ENCODE assay signal across 25 cellular contexts in the genomic region with DNA sequence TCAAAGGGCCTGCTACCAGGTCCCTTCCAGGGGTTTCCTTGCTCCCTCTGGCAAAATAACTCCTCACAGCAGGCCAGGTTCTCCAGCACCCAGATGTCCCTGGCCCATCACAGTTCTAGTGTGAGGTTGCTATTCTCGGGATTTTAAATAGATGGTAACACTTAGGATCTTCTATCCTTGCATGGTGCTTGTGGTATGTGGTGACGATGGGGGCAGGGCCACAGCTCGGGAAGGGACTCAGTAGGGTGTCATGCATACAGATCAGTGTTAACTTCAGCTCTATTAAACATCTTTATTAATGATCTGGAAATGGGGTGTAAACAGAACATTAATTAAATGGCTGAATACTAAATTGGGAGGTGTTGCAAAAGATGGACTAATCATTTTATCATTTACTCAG.
"Had no signal": no experiment of that assay in that cellular context is flagged by ENCODE, and none has a peak within 500 bp of the region (broad histone marks: within the 10 kb centered on the region; RNA-seq: fewer than 3 reads in every experiment).

No MANE protein-coding gene starts in this region.

- H3K4me1 Mint-ChIP-seq: activated naive CD4-positive, alpha-beta T cell treated with anti-CD3 and anti-CD28 coated beads, Interleukin-2, amount 50 U/mL, for 24 hours; activated naive CD8-positive, alpha-beta T cell treated with anti-CD3 and anti-CD28 coated beads, Interleukin-2, amount 50 U/mL, for 24 hours had no signal

- H3K36me3 ChIP-seq: left lung, lower lobe of right lung, neutrophil, ovary, right atrium auricular region, suprapubic skin, tibial artery, upper lobe of right lung had no signal

- H3K4me1 ChIP-seq: left lung, tibial artery, upper lobe of right lung had no signal

- ATAC-seq: activated naive CD8-positive, alpha-beta T cell treated with anti-CD3 and anti-CD28 coated beads, Interleukin-2, amount 50 U/mL, for 24 hours; mucosa of descending colon; upper lobe of right lung had no signal

- H3K27ac Mint-ChIP-seq: activated CD4-positive, alpha-beta memory T cell treated with anti-CD3 and anti-CD28 coated beads for 36 hours; activated naive CD4-positive, alpha-beta T cell treated with anti-CD3 and anti-CD28 coated beads, Interleukin-2, amount 50 U/mL, for 24 hours; activated naive CD8-positive, alpha-beta T cell treated with anti-CD3 and anti-CD28 coated beads, Interleukin-2, amount 50 U/mL, for 24 hours; activated T-helper 2 cell treated with anti-CD3 and anti-CD28 coated beads, Interferon-gamma antibody, Interleukin-2, Interleukin-4, amounts not matched to agents 10 μg/mL and 5 μg/mL and 100 μg/mL, durations not matched to agents 14 hours and 24 hours and 36 hours; nephron had no signal

- H3K9me3 Mint-ChIP-seq: activated CD4-positive, alpha-beta memory T cell treated with anti-CD3 and anti-CD28 coated beads for 36 hours; activated naive CD4-positive, alpha-beta T cell treated with anti-CD3 and anti-CD28 coated beads, Interleukin-2, amount 50 U/mL, for 24 hours; activated naive CD8-positive, alpha-beta T cell treated with anti-CD3 and anti-CD28 coated beads, Interleukin-2, amount 50 U/mL, for 24 hours; activated T-helper 2 cell treated with anti-CD3 and anti-CD28 coated beads, Interferon-gamma antibody, Interleukin-2, Interleukin-4, amounts not matched to agents 10 μg/mL and 5 μg/mL and 100 μg/mL, durations not matched to agents 14 hours and 24 hours and 36 hours had no signal

- H3K4me3 ChIP-seq: left lung, lower lobe of right lung, mucosa of descending colon, ovary, right atrium auricular region, suprapubic skin, tibial artery, upper lobe of right lung had no signal

- H3K27ac ChIP-seq: left lung, lower lobe of right lung, neutrophil, ovary, right atrium auricular region, suprapubic skin, tibial artery, upper lobe of right lung had no signal

- DNase-seq: activated CD4-positive, alpha-beta memory T cell treated with anti-CD3 and anti-CD28 coated beads for 36 hours; activated CD4-positive, alpha-beta T cell treated with anti-CD3 and anti-CD28 coated beads for 48 hours; activated naive CD8-positive, alpha-beta T cell treated with anti-CD3 and anti-CD28 coated beads, Interleukin-2, amount 50 U/mL, for 24 hours; activated T-cell treated with anti-CD3 and anti-CD28 coated beads, Interleukin-2, amount 50 U/mL, for 48 hours; amygdala; effector CD8-positive, alpha-beta T cell; left lung; lower lobe of right lung; mesendoderm; mucosa of descending colon; ovary; stimulated activated CD4-positive, alpha-beta T cell treated with anti-CD3 and anti-CD28 coated beads, Interleukin-15, amount 100 ng/mL, for 24 hours; stimulated activated naive CD4-positive, alpha-beta T cell; T-helper 1 cell; tibial artery; upper lobe of right lung had no signal

- FAIRE-seq: bronchial epithelial cell, colon, frontal cortex had no signal

- H3K4me3 Mint-ChIP-seq: activated CD4-positive, alpha-beta memory T cell treated with anti-CD3 and anti-CD28 coated beads for 36 hours; activated naive CD4-positive, alpha-beta T cell treated with anti-CD3 and anti-CD28 coated beads, Interleukin-2, amount 50 U/mL, for 24 hours; activated naive CD8-positive, alpha-beta T cell treated with anti-CD3 and anti-CD28 coated beads, Interleukin-2, amount 50 U/mL, for 24 hours; nephron had no signal

- H3K27me3 ChIP-seq: left lung, ovary, right atrium auricular region, suprapubic skin, tibial artery, upper lobe of right lung had no signal

- H3K9me3 ChIP-seq: left lung, lower lobe of right lung, mucosa of descending colon, neutrophil, ovary, right atrium auricular region, suprapubic skin, tibial artery, upper lobe of right lung had no signal

- H3K36me3 Mint-ChIP-seq: activated CD4-positive, alpha-beta memory T cell treated with anti-CD3 and anti-CD28 coated beads for 36 hours; activated naive CD4-positive, alpha-beta T cell treated with anti-CD3 and anti-CD28 coated beads, Interleukin-2, amount 50 U/mL, for 24 hours had no signal
